23 cellular contexts compared by ENCODE assay signal in genomic region chr1:191099696-191100095, GRCh38.
"Had no signal": no experiment of that assay in that cellular context is flagged by ENCODE, and none has a peak within 500 bp of the region (broad histone marks: within the 10 kb centered on the region; RNA-seq: fewer than 3 reads in every experiment).

No MANE protein-coding gene starts in this region.

- H3K27ac ChIP-seq: KMS-11, RWPE1 had no signal

- H3K9ac ChIP-seq: KMS-11, SK-N-SH had no signal

- H3K4me2 ChIP-seq: KMS-11, SK-N-SH had no signal

- H3K9me3 ChIP-seq: SK-N-SH had no signal

- DNase-seq: IMR-90, Kasumi-1, MM.1S, MV-4-11, NCI-H1048, NCI-H1105, NCI-H1417, NCI-H1436 treated with DMSO at 0.1 percent for 48 hours, NCI-H1694, NCI-H187 treated with DMSO at 0.1 percent for 48 hours, NCI-H2029 treated with DMSO at 0.1 percent for 48 hours, NCI-H2171 treated with DMSO at 0.1 percent for 48 hours, NCI-H345, NCI-H446 treated with DMSO at 0.1 percent for 48 hours, NCI-H510A treated with DMSO at 0.1 percent for 48 hours, NCI-H526, SHP77, SK-N-SH, T-helper 1 cell had no signal

- FAIRE-seq: HepG2 had no signal

- ATAC-seq: HepG2, Panc1 had no signal
